In genomic region chr9:37040508-37041127, GRCh38 we compare ENCODE assay signal across 1 cellular context.
TF ChIP-seq lines count a peak whose summit lies in the region.

No MANE protein-coding gene starts in this region.

TF ChIP-seq in H1, 55 proteins besides CTCF, POLR2A, EP300 and RAD21:
- TF ChIP-seq ASH2L (IDR thresholded peaks at IDR 0.05; ENCODE audit: low read length) (peak; percentile 29), SIN3A (conservative IDR thresholded peaks at IDR 0.05 in 1 of 2, IDR thresholded peaks at IDR 0.05 in 1 of 2; ENCODE audit: low read depth in 1 of 2, low read length in 2 of 2) (no peak), TBP (IDR thresholded peaks at IDR 0.05; ENCODE audit: low read depth, low read length) (no peak)
